ENCODE assay signal across 1 cellular context in the genomic region with DNA sequence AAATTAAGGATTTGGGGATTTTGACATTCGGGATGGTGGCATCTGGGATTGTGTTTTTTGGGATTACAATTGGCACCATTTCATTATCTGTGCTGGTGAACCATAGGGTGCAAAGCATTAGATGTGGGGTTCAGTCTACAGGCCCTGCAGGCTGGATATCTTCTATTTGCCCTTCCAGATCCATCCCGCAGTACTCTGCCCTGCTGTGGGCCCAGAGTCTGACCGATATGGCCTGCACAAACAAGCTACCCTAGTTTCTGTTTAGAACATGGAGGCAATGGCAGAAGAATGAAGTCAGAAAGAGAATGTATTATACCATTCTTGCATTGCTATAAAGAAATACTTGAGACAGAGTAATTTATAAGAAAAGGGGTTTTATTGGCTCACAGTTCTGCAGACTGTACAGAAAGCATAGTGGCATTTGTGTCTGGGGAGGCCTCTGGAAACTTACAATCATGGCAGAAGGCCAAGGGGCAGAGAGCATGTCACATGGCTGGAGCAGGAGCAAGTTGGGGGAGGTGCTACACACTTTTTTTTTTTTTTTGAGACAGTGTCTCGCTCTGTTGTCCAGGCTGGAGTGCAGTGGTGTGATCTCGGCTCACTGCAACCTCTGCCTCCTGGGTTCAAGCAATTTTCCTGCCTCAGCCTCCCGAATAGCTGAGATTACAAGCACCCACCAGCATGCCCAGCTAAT.
A peak's percentile ranks its signal among the peaks of the same experiment; 100 is the strongest.
TF ChIP-seq lines count a peak whose summit lies in the region.

No MANE protein-coding gene starts in this region.

TF ChIP-seq in HepG2, 621 proteins besides CTCF, POLR2A, EP300 and RAD21 (continued from another document):
- TF ChIP-seq ZNF709 (CRISPR knock-in tag; IDR thresholded peaks at IDR 0.05) (no peak), ZBTB33 (CRISPR knock-in tag; IDR thresholded peaks at IDR 0.05) (no peak), RCOR2 (CRISPR knock-in tag; IDR thresholded peaks at IDR 0.05) (0 out of 2 replicates have a peak, but pooled peaks have one; percentile 19), ZNF7 (CRISPR knock-in tag; IDR thresholded peaks at IDR 0.05) (no peak), USF2 (IDR thresholded peaks at IDR 0.05; ENCODE audit: low read depth, low read length) (no peak), USF2 (CRISPR knock-in tag; IDR thresholded peaks at IDR 0.05; ENCODE audit: borderline replicate concordance) (no peak; the same call in 1 of the 2 replicates)
